Comparison of ENCODE assay signal across 42 cellular contexts in the genomic region with DNA sequence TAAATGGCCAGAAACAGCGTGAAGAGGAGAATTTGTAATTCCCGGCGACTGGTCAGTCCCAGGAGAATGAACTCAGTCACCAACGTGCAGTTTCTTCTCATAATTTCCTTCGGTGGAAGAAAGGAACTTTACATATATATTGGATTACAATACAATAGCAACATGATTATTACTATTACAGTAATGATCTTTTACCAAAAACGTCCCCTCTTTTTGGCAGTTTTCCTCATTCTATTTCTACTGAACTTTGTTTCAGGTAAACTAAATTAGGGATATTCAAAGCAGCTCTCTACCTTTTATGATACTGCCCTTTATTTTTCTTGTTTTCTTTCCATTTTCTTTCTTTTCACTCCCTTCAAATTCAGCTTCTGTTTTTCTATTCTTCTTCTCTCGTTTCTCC. TPM values are rescaled to one million over a fixed set of nuclear protein-coding genes. Genes with fewer than 3 reads are reported as not detected.
"Had no signal": no experiment of that assay in that cellular context is flagged by ENCODE, and none has a peak within 500 bp of the region (broad histone marks: within the 10 kb centered on the region; RNA-seq: fewer than 3 reads in every experiment).

Gene OR5M8 (minus strand): TSS at position 101 of the 400 bp plus-strand sequence. CDS start 0 bp downstream, at position 101.

- H3K4me3 ChIP-seq: adrenal gland, ascending aorta, body of pancreas, breast epithelium, cardiac muscle cell had no signal

- H3K9me3 Mint-ChIP-seq: activated naive CD4-positive, alpha-beta T cell treated with anti-CD3 and anti-CD28 coated beads, Interleukin-2, amount 50 U/mL, for 24 hours; activated T-cell treated with anti-CD3 and anti-CD28 coated beads, Interleukin-2, amount 50 U/mL, for 4 hours had no signal

- H3K27ac ChIP-seq: adrenal gland, ascending aorta, body of pancreas, brain microvascular endothelial cell, breast epithelium, cardiac muscle cell had no signal

- H3K27me3 Mint-ChIP-seq: activated naive CD4-positive, alpha-beta T cell treated with anti-CD3 and anti-CD28 coated beads, Interleukin-2, amount 10 ng/mL, durations not matched to agents 7 days and 5 days; activated naive CD4-positive, alpha-beta T cell treated with anti-CD3 and anti-CD28 coated beads, Interleukin-2, amount 50 U/mL, for 24 hours; activated naive CD8-positive, alpha-beta T cell; activated naive CD8-positive, alpha-beta T cell treated with anti-CD3 and anti-CD28 coated beads for 36 hours; activated naive CD8-positive, alpha-beta T cell treated with anti-CD3 and anti-CD28 coated beads, Interleukin-2, amount 10 ng/mL, durations not matched to agents 7 days and 5 days; activated naive CD8-positive, alpha-beta T cell treated with anti-CD3 and anti-CD28 coated beads, Interleukin-2, amount 50 U/mL, for 24 hours; activated T-cell treated with anti-CD3 and anti-CD28 coated beads, Interleukin-2, amount 50 U/mL, for 24 hours; activated T-helper 17 cell treated with anti-CD3 and anti-CD28 coated beads, Interleukin-2, amount 50 U/mL, for 72 hours; brain; central memory CD8-positive, alpha-beta T cell had no signal

- ATAC-seq: activated naive CD4-positive, alpha-beta T cell treated with anti-CD3 and anti-CD28 coated beads, Interleukin-2, amount 50 U/mL, for 72 hours; activated naive CD8-positive, alpha-beta T cell treated with anti-CD3 and anti-CD28 coated beads, Interleukin-2, amount 50 U/mL, for 24 hours; activated T-cell treated with anti-CD3 and anti-CD28 coated beads, Interleukin-2, amount 50 U/mL, for 4 hours; activated T-cell treated with anti-CD3 and anti-CD28 coated beads, Interleukin-2, amount 50 U/mL, for 72 hours; activated T-helper 17 cell treated with anti-CD3 and anti-CD28 coated beads, Interleukin-2, amount 50 U/mL, for 72 hours; body of pancreas had no signal

- H3K36me3 ChIP-seq: adrenal gland, ascending aorta, brain microvascular endothelial cell, breast epithelium, cardiac muscle cell had no signal

- H3K36me3 Mint-ChIP-seq: activated naive CD4-positive, alpha-beta T cell treated with anti-CD3 and anti-CD28 coated beads, Interleukin-2, amount 10 ng/mL, durations not matched to agents 7 days and 5 days; activated naive CD4-positive, alpha-beta T cell treated with anti-CD3 and anti-CD28 coated beads, Interleukin-2, amount 50 U/mL, for 24 hours; activated naive CD4-positive, alpha-beta T cell treated with anti-CD3 and anti-CD28 coated beads, Interleukin-2, amount 50 U/mL, for 72 hours; activated naive CD8-positive, alpha-beta T cell; activated naive CD8-positive, alpha-beta T cell treated with anti-CD3 and anti-CD28 coated beads for 36 hours; activated naive CD8-positive, alpha-beta T cell treated with anti-CD3 and anti-CD28 coated beads, Interleukin-2, amount 10 ng/mL, durations not matched to agents 7 days and 5 days; brain had no signal

- H3K27ac Mint-ChIP-seq: activated naive CD4-positive, alpha-beta T cell treated with anti-CD3 and anti-CD28 coated beads for 36 hours; activated naive CD4-positive, alpha-beta T cell treated with anti-CD3 and anti-CD28 coated beads, Interleukin-2, amount 10 ng/mL, durations not matched to agents 7 days and 5 days; activated naive CD4-positive, alpha-beta T cell treated with anti-CD3 and anti-CD28 coated beads, Interleukin-2, amount 50 U/mL, for 24 hours; activated naive CD4-positive, alpha-beta T cell treated with anti-CD3 and anti-CD28 coated beads, Interleukin-2, amount 50 U/mL, for 72 hours; activated naive CD8-positive, alpha-beta T cell; activated naive CD8-positive, alpha-beta T cell treated with anti-CD3 and anti-CD28 coated beads for 36 hours; activated naive CD8-positive, alpha-beta T cell treated with anti-CD3 and anti-CD28 coated beads, Interleukin-2, amount 10 ng/mL, durations not matched to agents 7 days and 5 days; activated naive CD8-positive, alpha-beta T cell treated with anti-CD3 and anti-CD28 coated beads, Interleukin-2, amount 50 U/mL, for 24 hours; activated T-cell treated with anti-CD3 and anti-CD28 coated beads, Interleukin-2, amount 50 U/mL, for 24 hours; activated T-cell treated with anti-CD3 and anti-CD28 coated beads, Interleukin-2, amount 50 U/mL, for 72 hours; activated T-helper 1 cell treated with anti-CD3 and anti-CD28 coated beads, Interleukin-12 subunit alpha, Interleukin-12 subunit beta, Interleukin-2, Interleukin-4 antibody, amounts not matched to agents 30 ng/mL and 10 ng/mL and 1 ng/mL, durations not matched to agents 14 hours and 24 hours and 36 hours; activated T-helper 17 cell treated with anti-CD3 and anti-CD28 coated beads, Interleukin-2, amount 50 U/mL, for 72 hours; activated T-helper 2 cell treated with anti-CD3 and anti-CD28 coated beads, Interferon-gamma antibody, Interleukin-2, Interleukin-4, amounts not matched to agents 10 μg/mL and 5 μg/mL and 100 μg/mL, durations not matched to agents 14 hours and 24 hours and 36 hours; brain had no signal

- DNase-seq: activated effector memory CD4-positive, alpha-beta T cell treated with anti-CD3 and anti-CD28 coated beads, Interleukin-2, amount 50 U/mL, for 16 hours; activated effector memory CD4-positive, alpha-beta T cell treated with Interleukin-2 at 50 U/mL for 16 hours; activated gamma-delta T cell; activated gamma-delta T cell treated with Interleukin-2 at 50 U/mL for 16 hours; activated naive CD4-positive, alpha-beta T cell; activated naive CD4-positive, alpha-beta T cell treated with anti-CD3 and anti-CD28 coated beads for 36 hours; activated naive CD4-positive, alpha-beta T cell treated with anti-CD3 and anti-CD28 coated beads, Interleukin-2, amount 10 ng/mL, durations not matched to agents 7 days and 5 days; activated naive CD4-positive, alpha-beta T cell treated with anti-CD3 and anti-CD28 coated beads, Interleukin-2, amount 50 U/mL, for 16 hours; activated naive CD4-positive, alpha-beta T cell treated with Interleukin-2 at 50 U/mL for 16 hours; activated naive CD8-positive, alpha-beta T cell treated with anti-CD3 and anti-CD28 coated beads for 36 hours; activated naive CD8-positive, alpha-beta T cell treated with anti-CD3 and anti-CD28 coated beads, Interleukin-2, amount 10 ng/mL, durations not matched to agents 7 days and 5 days; activated naive CD8-positive, alpha-beta T cell treated with anti-CD3 and anti-CD28 coated beads, Interleukin-2, amount 50 U/mL, for 24 hours; activated T-cell treated with anti-CD3 and anti-CD28 coated beads, Interleukin-2, amount 50 U/mL, for 24 hours; activated T-cell treated with anti-CD3 and anti-CD28 coated beads, Interleukin-2, amount 50 U/mL, for 4 hours; activated T-cell treated with anti-CD3 and anti-CD28 coated beads, Interleukin-2, amount 50 U/mL, for 48 hours; activated T-cell treated with anti-CD3 and anti-CD28 coated beads, Interleukin-2, amount 50 U/mL, for 72 hours; adrenal gland; amniotic stem cell; amygdala; anterior cingulate cortex; aorta; body of pancreas; brain microvascular endothelial cell; central memory CD4-positive, alpha-beta T cell; cerebellar nuclear complex had no signal

- H3K4me1 ChIP-seq: adrenal gland, ascending aorta, body of pancreas, breast epithelium had no signal

- H3K9me3 ChIP-seq: adrenal gland, ascending aorta, body of pancreas had no signal

- H3K4me1 Mint-ChIP-seq: activated naive CD4-positive, alpha-beta T cell treated with anti-CD3 and anti-CD28 coated beads, Interleukin-2, amount 10 ng/mL, durations not matched to agents 7 days and 5 days; activated naive CD4-positive, alpha-beta T cell treated with anti-CD3 and anti-CD28 coated beads, Interleukin-2, amount 50 U/mL, for 24 hours; activated naive CD8-positive, alpha-beta T cell treated with anti-CD3 and anti-CD28 coated beads for 36 hours; activated naive CD8-positive, alpha-beta T cell treated with anti-CD3 and anti-CD28 coated beads, Interleukin-2, amount 10 ng/mL, durations not matched to agents 7 days and 5 days; activated naive CD8-positive, alpha-beta T cell treated with anti-CD3 and anti-CD28 coated beads, Interleukin-2, amount 50 U/mL, for 24 hours; activated T-helper 17 cell treated with anti-CD3 and anti-CD28 coated beads, Interleukin-2, amount 50 U/mL, for 72 hours; brain; central memory CD8-positive, alpha-beta T cell had no signal

- H3K27me3 ChIP-seq: adrenal gland, ascending aorta, body of pancreas, brain microvascular endothelial cell, breast epithelium, cardiac muscle cell had no signal

- H3K4me3 Mint-ChIP-seq: activated naive CD4-positive, alpha-beta T cell treated with anti-CD3 and anti-CD28 coated beads for 36 hours; activated naive CD4-positive, alpha-beta T cell treated with anti-CD3 and anti-CD28 coated beads, Interleukin-2, amount 10 ng/mL, durations not matched to agents 7 days and 5 days; activated naive CD4-positive, alpha-beta T cell treated with anti-CD3 and anti-CD28 coated beads, Interleukin-2, amount 50 U/mL, for 24 hours; activated naive CD8-positive, alpha-beta T cell; activated naive CD8-positive, alpha-beta T cell treated with anti-CD3 and anti-CD28 coated beads for 36 hours; activated naive CD8-positive, alpha-beta T cell treated with anti-CD3 and anti-CD28 coated beads, Interleukin-2, amount 10 ng/mL, durations not matched to agents 7 days and 5 days; activated naive CD8-positive, alpha-beta T cell treated with anti-CD3 and anti-CD28 coated beads, Interleukin-2, amount 50 U/mL, for 24 hours; activated T-cell treated with anti-CD3 and anti-CD28 coated beads, Interleukin-2, amount 50 U/mL, for 24 hours; activated T-cell treated with anti-CD3 and anti-CD28 coated beads, Interleukin-2, amount 50 U/mL, for 4 hours; activated T-cell treated with anti-CD3 and anti-CD28 coated beads, Interleukin-2, amount 50 U/mL, for 72 hours; activated T-helper 1 cell treated with anti-CD3 and anti-CD28 coated beads, Interleukin-12 subunit alpha, Interleukin-12 subunit beta, Interleukin-2, Interleukin-4 antibody, amounts not matched to agents 30 ng/mL and 10 ng/mL and 1 ng/mL, durations not matched to agents 14 hours and 24 hours and 36 hours; activated T-helper 17 cell treated with anti-CD3 and anti-CD28 coated beads, Interleukin-2, amount 50 U/mL, for 72 hours; brain; central memory CD8-positive, alpha-beta T cell had no signal

RNA-seq across cellular contexts. Expression of gene OR5M8, which starts in this region (rescaled TPM):
- total RNA-seq: activated naive CD4-positive, alpha-beta T cell treated with anti-CD3 and anti-CD28 coated beads for 36 hours; activated naive CD4-positive, alpha-beta T cell treated with anti-CD3 and anti-CD28 coated beads, Interleukin-2, amount 50 U/mL, for 72 hours; activated naive CD8-positive, alpha-beta T cell treated with anti-CD3 and anti-CD28 coated beads for 36 hours; activated naive CD8-positive, alpha-beta T cell treated with anti-CD3 and anti-CD28 coated beads, Interleukin-2, amount 10 ng/mL, durations not matched to agents 7 days and 5 days; activated T-cell treated with anti-CD3 and anti-CD28 coated beads, Interleukin-2, amount 50 U/mL, for 4 hours; activated T-cell treated with anti-CD3 and anti-CD28 coated beads, Interleukin-2, amount 50 U/mL, for 72 hours; activated T-helper 1 cell treated with anti-CD3 and anti-CD28 coated beads, Interleukin-12 subunit alpha, Interleukin-12 subunit beta, Interleukin-2, Interleukin-4 antibody, amounts not matched to agents 30 ng/mL and 10 ng/mL and 1 ng/mL, durations not matched to agents 14 hours and 24 hours and 36 hours; activated T-helper 17 cell treated with anti-CD3 and anti-CD28 coated beads, Interleukin-2, amount 50 U/mL, for 72 hours; activated T-helper 2 cell treated with anti-CD3 and anti-CD28 coated beads, Interferon-gamma antibody, Interleukin-2, Interleukin-4, amounts not matched to agents 10 μg/mL and 5 μg/mL and 100 μg/mL, durations not matched to agents 14 hours and 24 hours and 36 hours; adrenal gland; aorta; ascending aorta; astrocyte; body of pancreas; breast epithelium; bronchial epithelial cell; cardiac muscle cell; cardiac septum; cerebellum; chondrocyte had no signal
- polyA plus RNA-seq: adipose tissue, adrenal gland, aorta, cardiac muscle cell had no signal
